ENCODE assay signal across 11 cellular contexts in genomic region chr2:239296020-239296932, GRCh38.
DNase-seq lines count a peak whose midpoint lies in the region; ATAC-seq and TF ChIP-seq lines count a peak whose summit lies in the region.
"Had no signal": no experiment of that assay in that cellular context is flagged by ENCODE, and none has a peak within 500 bp of the region (broad histone marks: within the 10 kb centered on the region; RNA-seq: fewer than 3 reads in every experiment).

No MANE protein-coding gene starts in this region.

- TF ChIP-seq CTCF in brain (conservative IDR thresholded peaks at IDR 0.05) = no peak

- H3K4me3 Mint-ChIP-seq in activated T-cell treated with anti-CD3 and anti-CD28 coated beads, Interleukin-2, amount 50 U/mL, for 4 hours = peak overlapping the region; percentile 65
- peak overlapping the region in 3 of 5 experiments; percentile 57 to 71 (median 68) for H3K4me3 Mint-ChIP-seq in brain
- H3K4me3 Mint-ChIP-seq in memory B cell = no peak overlapping the region

- DNase-seq in activated T-cell treated with anti-CD3 and anti-CD28 coated beads, Interleukin-2, amount 50 U/mL, for 4 hours = no peak
- DNase-seq in activated T-cell treated with anti-CD3 and anti-CD28 coated beads, Interleukin-2, amount 50 U/mL, for 48 hours = no peak
- DNase-seq in memory B cell (ENCODE audit: low spot score in 2 of 2) = no peak
- DNase-seq: AML-193, GOT3, NCI-H510A had no signal

- H3K27me3 Mint-ChIP-seq in activated T-cell treated with anti-CD3 and anti-CD28 coated beads, Interleukin-2, amount 50 U/mL, for 4 hours (ENCODE audit: low read depth) = no peaks in the 10 kb centered on the region
- H3K27me3 Mint-ChIP-seq in brain (peaks cover 2% of the 10 kb centered on the region), memory B cell (peaks cover 6% of the 10 kb centered on the region)

- H3K4me1 Mint-ChIP-seq in activated T-cell treated with anti-CD3 and anti-CD28 coated beads, Interleukin-2, amount 50 U/mL, for 4 hours (ENCODE audit: low read depth) = peaks cover 66% of the 10 kb centered on the region
- peaks cover 96% of the 10 kb centered on the region for H3K4me1 Mint-ChIP-seq in brain
- peaks cover 28% of the 10 kb centered on the region for H3K4me1 Mint-ChIP-seq in memory B cell

- H3K9me3 Mint-ChIP-seq in activated T-cell treated with anti-CD3 and anti-CD28 coated beads, Interleukin-2, amount 50 U/mL, for 4 hours = no peaks in the 10 kb centered on the region
- H3K9me3 Mint-ChIP-seq in brain (no peaks in the 10 kb centered on the region), memory B cell (no peaks in the 10 kb centered on the region)

- peak overlapping the region; percentile 87 for H3K27ac ChIP-seq in temporal lobe (ENCODE audit: low read depth, low read length)

- H3K27ac Mint-ChIP-seq in brain (peak overlapping the region; percentile 72 to 92 (median 87)), memory B cell (peak overlapping the region; percentile 6)

- H3K36me3 Mint-ChIP-seq in activated T-cell treated with anti-CD3 and anti-CD28 coated beads, Interleukin-2, amount 50 U/mL, for 4 hours (ENCODE audit: insufficient read depth) = peaks cover 6% of the 10 kb centered on the region
- H3K36me3 Mint-ChIP-seq in brain = no peaks in the 10 kb centered on the region
- H3K36me3 Mint-ChIP-seq in memory B cell = no peaks in the 10 kb centered on the region

- no peak for ATAC-seq in activated T-cell treated with anti-CD3 and anti-CD28 coated beads, Interleukin-2, amount 50 U/mL, for 4 hours
- ATAC-seq in memory B cell (ENCODE audit: low read depth) (no peak), GM21526 (IDR thresholded peaks at IDR 0.05; ENCODE audit: low FRiP score, unreplicated experiment) (no peak), GM21360 (IDR thresholded peaks at IDR 0.05; ENCODE audit: unreplicated experiment) (no peak), HG03439 (IDR thresholded peaks at IDR 0.05; ENCODE audit: unreplicated experiment) (no peak)
